ENCODE assay signal across 11 cellular contexts in genomic region chr13:36131931-36132297, GRCh38. TPM values are rescaled to one million over a fixed set of nuclear protein-coding genes. Genes with fewer than 3 reads are reported as not detected.
DNase-seq lines count a peak whose midpoint lies in the region; ATAC-seq, FAIRE-seq and TF ChIP-seq lines count a peak whose summit lies in the region.
"Had no signal": no experiment of that assay in that cellular context is flagged by ENCODE, and none has a peak within 500 bp of the region (broad histone marks: within the 10 kb centered on the region; RNA-seq: fewer than 3 reads in every experiment).

No MANE protein-coding gene starts in this region.

- H3K27ac Mint-ChIP-seq in neural progenitor cell, result no peak overlapping the region
- no peak overlapping the region for H3K27ac Mint-ChIP-seq in stimulated activated naive CD8-positive, alpha-beta T cell treated with anti-CD3 and anti-CD28 coated beads, Interleukin-15, amount 100 ng/mL, for 72 hours
- H3K27ac Mint-ChIP-seq: activated naive CD8-positive, alpha-beta T cell; stimulated activated naive CD8-positive, alpha-beta T cell treated with anti-CD3 and anti-CD28 coated beads, Interleukin-15, Interleukin-2, amounts not matched to agents 100 ng/mL and 50 ng/mL, for 24 hours had no signal

- H2AFZ ChIP-seq in neural progenitor cell (replicated peaks), result no peak overlapping the region

- H4K20me1 ChIP-seq in neural progenitor cell (ENCODE audit: low read depth), result no peaks in the 10 kb centered on the region

- H3K27me3 ChIP-seq in neural progenitor cell (peaks cover 74% of the 10 kb centered on the region), upper lobe of left lung (peaks cover 0 to 8% (median 1%) of the 10 kb centered on the region in 4 donors)

- H3K79me2 ChIP-seq in neural progenitor cell (ENCODE audit: low read depth), result no peaks in the 10 kb centered on the region

- no peak for TF ChIP-seq CTCF in neural progenitor cell (IDR thresholded peaks at IDR 0.05)
- TF ChIP-seq CTCF in upper lobe of left lung (IDR thresholded peaks at IDR 0.05), result no peak

- no peak overlapping the region for H3K27ac ChIP-seq in neural progenitor cell
- peak overlapping the region in 1 of 4 donors; percentile 0 for H3K27ac ChIP-seq in upper lobe of left lung

- H3F3A ChIP-seq in neural progenitor cell (ENCODE audit: low read depth), result no peaks in the 10 kb centered on the region

- H3K4me3 ChIP-seq in neural progenitor cell, result no peak overlapping the region
- no peak overlapping the region for H3K4me3 ChIP-seq in upper lobe of left lung

- no peaks in the 10 kb centered on the region for H3K36me3 Mint-ChIP-seq in neural progenitor cell
- H3K36me3 Mint-ChIP-seq: activated naive CD8-positive, alpha-beta T cell had no signal

- H3K36me3 ChIP-seq in neural progenitor cell, result no peaks in the 10 kb centered on the region
- no peaks in the 10 kb centered on the region for H3K36me3 ChIP-seq in upper lobe of left lung

- H3K4me3 Mint-ChIP-seq in neural progenitor cell, result peak overlapping the region; percentile 85
- no peak overlapping the region for H3K4me3 Mint-ChIP-seq in stimulated activated naive CD8-positive, alpha-beta T cell treated with anti-CD3 and anti-CD28 coated beads, Interleukin-15, amount 100 ng/mL, for 72 hours
- H3K4me3 Mint-ChIP-seq: activated naive CD8-positive, alpha-beta T cell; stimulated activated naive CD8-positive, alpha-beta T cell treated with anti-CD3 and anti-CD28 coated beads, Interleukin-15, Interleukin-2, amounts not matched to agents 100 ng/mL and 50 ng/mL, for 24 hours had no signal

- 43 to 58% methylated on average over 3 to 5 of the region's 5 CpGs for WGBS in upper lobe of left lung, 2 donors

- H3K9ac ChIP-seq in neural progenitor cell, result no peak overlapping the region

- DNase-seq in NCI-H146 (lab: John Stamatoyannopoulos, UW) (peak; percentile 9), NCI-H146 treated with DMSO at 0.1 percent for 48 hours (lab: John Stamatoyannopoulos, UW; ENCODE audit: unreplicated experiment) (no peak), globus pallidus (ENCODE audit: low spot score) (peak; percentile 26), neural progenitor cell (ENCODE audit: low spot score) (no peak), upper lobe of left lung (peak in 1 of 2 donors; percentile 89), RCC 7860 (ENCODE audit: low spot score) (no peak), LoVo (ENCODE audit: low spot score) (no peak)
- DNase-seq in stimulated activated naive CD8-positive, alpha-beta T cell treated with anti-CD3 and anti-CD28 coated beads, Interleukin-15, amount 100 ng/mL, for 72 hours, result no peak
- DNase-seq: 8988T had no signal

- peak in 1 of 4 donors; percentile 78 for TF ChIP-seq EP300 in upper lobe of left lung (IDR thresholded peaks at IDR 0.05)

- no peak overlapping the region for H3K4me2 ChIP-seq in neural progenitor cell

- no peaks in the 10 kb centered on the region for H3K9me3 ChIP-seq in neural progenitor cell (ENCODE audit: low read depth)
- H3K9me3 ChIP-seq in upper lobe of left lung, result no peaks in the 10 kb centered on the region

- ATAC-seq in upper lobe of left lung (ENCODE audit: low FRiP score in 2 of 2), result peak; percentile 92
- ATAC-seq in stimulated activated naive CD8-positive, alpha-beta T cell treated with anti-CD3 and anti-CD28 coated beads, Interleukin-15, amount 100 ng/mL, for 72 hours, result no peak

- H3K4me1 ChIP-seq in neural progenitor cell (no peaks in the 10 kb centered on the region), upper lobe of left lung (peaks cover 0 to 18% (median 2%) of the 10 kb centered on the region in 4 donors)

- H3K27me3 Mint-ChIP-seq in neural progenitor cell (ENCODE audit: insufficient read depth, low read depth), result peaks cover 3% of the 10 kb centered on the region
- H3K27me3 Mint-ChIP-seq in stimulated activated naive CD8-positive, alpha-beta T cell treated with anti-CD3 and anti-CD28 coated beads, Interleukin-15, amount 100 ng/mL, for 72 hours, result peaks cover 62% of the 10 kb centered on the region

- H3K9me3 Mint-ChIP-seq in neural progenitor cell, result no peaks in the 10 kb centered on the region
- H3K9me3 Mint-ChIP-seq in stimulated activated naive CD8-positive, alpha-beta T cell treated with anti-CD3 and anti-CD28 coated beads, Interleukin-15, amount 100 ng/mL, for 72 hours, result peaks cover 0 to 7% of the 10 kb centered on the region in 2 donors

- no peak for FAIRE-seq in RCC 7860 (lab: Jason Lieb, UNC)

- H3K4me1 Mint-ChIP-seq in neural progenitor cell, result peaks cover 7% of the 10 kb centered on the region
- no peaks in the 10 kb centered on the region for H3K4me1 Mint-ChIP-seq in stimulated activated naive CD8-positive, alpha-beta T cell treated with anti-CD3 and anti-CD28 coated beads, Interleukin-15, amount 100 ng/mL, for 72 hours

- TF ChIP-seq POLR2A in upper lobe of left lung (IDR thresholded peaks at IDR 0.05), result no peak

RNA-seq across cellular contexts. Expression of gene DCLK1, which starts 0.7 kb away (rescaled TPM):
- 5.3 and 6.4 TPM in 2 replicates for total RNA-seq in neural progenitor cell (ENCODE audit: low replicate concordance)
- total RNA-seq in upper lobe of left lung, result 10 to 100 TPM in 1 of 6 donors, 1 to 10 TPM in 5; 2.1 to 14.7 (median 3.9) TPM

Comparison
In these comparisons a context has a peak if more than half of its experiments do, and no peak if none do; other contexts are left out.
1. DNase-seq: peak in NCI-H146 (single experiment) and globus pallidus (single experiment); none in NCI-H146 treated with DMSO at 0.1 percent for 48 hours (single experiment), neural progenitor cell (single experiment), RCC 7860 (single experiment), LoVo (single experiment) and stimulated activated naive CD8-positive, alpha-beta T cell treated with anti-CD3 and anti-CD28 coated beads, Interleukin-15, amount 100 ng/mL, for 72 hours (0 of 2).